In the genomic region with DNA sequence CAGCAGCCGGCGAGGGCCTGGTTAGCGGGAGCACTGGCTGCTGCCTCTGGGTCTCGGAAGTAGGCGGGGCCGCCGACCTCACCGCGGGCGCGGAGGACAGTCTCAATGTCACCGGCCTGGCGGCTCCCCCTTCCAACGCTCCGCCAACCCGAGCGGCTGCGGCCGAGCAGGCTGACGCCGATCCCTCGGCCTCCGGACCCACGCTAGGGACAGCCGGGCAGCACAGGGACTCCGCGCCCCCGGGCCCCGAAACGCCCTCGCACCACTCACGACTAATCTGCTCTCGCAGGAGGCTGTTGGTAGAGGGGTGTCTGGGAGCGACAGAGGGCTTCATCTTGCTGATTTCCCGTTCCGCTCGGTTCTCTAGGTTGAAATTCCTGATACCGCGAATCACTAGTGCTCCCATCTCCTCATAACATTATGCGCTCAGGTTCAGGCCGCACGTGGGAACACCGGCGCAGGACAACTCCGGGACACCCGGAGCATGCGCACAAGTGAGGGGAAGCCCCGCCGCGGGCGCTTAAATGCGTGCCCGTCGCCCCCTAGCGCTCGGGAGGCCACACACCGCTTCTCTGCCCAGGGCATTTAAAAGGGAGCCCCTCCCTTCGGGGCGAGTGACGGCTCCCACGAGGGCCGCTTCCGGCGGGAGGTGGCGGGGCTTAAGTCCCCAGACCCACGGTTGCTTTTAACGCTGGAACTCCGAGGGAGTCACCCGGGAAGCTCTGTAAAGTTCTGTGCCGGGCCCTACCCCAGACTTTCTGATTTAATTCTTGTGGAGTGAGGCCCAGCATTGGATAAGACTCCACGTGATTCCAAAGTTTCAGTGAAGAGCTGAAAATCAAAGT, we compare ENCODE assay signal across 8 cellular contexts. TPM values are rescaled to one million over a fixed set of nuclear protein-coding genes. Genes with fewer than 3 reads are reported as not detected.
A peak's percentile ranks its signal among the peaks of the same experiment; 100 is the strongest.
DNase-seq lines count a peak whose midpoint lies in the region; ATAC-seq lines count a peak whose summit lies in the region.

Gene NDUFAF4 (minus strand): TSS at position 496 of the 845 bp plus-strand sequence. CDS start 90 bp downstream, at position 406.

- no peaks in the 10 kb centered on the region for H3K27me3 ChIP-seq in mucosa of rectum (ENCODE audit: control insufficient read depth in 2 of 2, insufficient read depth in 2 of 2, low read length in 2 of 2)

- DNase-seq in DMS153 treated with DMSO at 0.1 percent for 48 hours (lab: John Stamatoyannopoulos, UW; ENCODE audit: unreplicated experiment) (peak; percentile 95), OCI-M1 (lab: John Stamatoyannopoulos, UW) (peak; percentile 98), activated T-cell treated with anti-CD3 and anti-CD28 coated beads for 4 hours (peak; percentile 94), epithelial cell of prostate (ENCODE audit: low read depth, low spot score) (peak; percentile 57)
- DNase-seq in stimulated activated CD8-positive, alpha-beta memory T cell treated with anti-CD3 and anti-CD28 coated beads, Interleukin-4, amount 100 ng/mL, for 48 hours, result peak; percentile 97

- peak within 1 kb of the TSS; percentile 98 to 99 (median 98) for H3K4me3 Mint-ChIP-seq in IgD-negative memory B cell

- peaks cover 9 to 26% of the 10 kb centered on the region in 2 donors for H3K36me3 ChIP-seq in mucosa of rectum (ENCODE audit: control insufficient read depth in 2 of 2, insufficient read depth in 2 of 2, low read length in 2 of 2)

- peaks cover 6% of the 10 kb centered on the region for H3K27me3 Mint-ChIP-seq in IgD-negative memory B cell

- peak; percentile 87 for ATAC-seq in GM21529 (IDR thresholded peaks at IDR 0.05; ENCODE audit: unreplicated experiment)

- H3K9me3 ChIP-seq in mucosa of rectum (ENCODE audit: control insufficient read depth in 2 of 2, low read length in 2 of 2), result no peaks in the 10 kb centered on the region

- H3K27ac Mint-ChIP-seq in IgD-negative memory B cell, result peak within 1 kb of the TSS; percentile 85 to 98 (median 98)

- H3K4me1 Mint-ChIP-seq in IgD-negative memory B cell, result peaks cover 20 to 36% (median 32%) of the 10 kb centered on the region in 3 donors

- H3K4me1 ChIP-seq in mucosa of rectum (ENCODE audit: control insufficient read depth in 2 of 2, insufficient read depth in 2 of 2, low read length in 2 of 2), result peaks cover 9 to 11% of the 10 kb centered on the region in 2 donors

- H3K27ac ChIP-seq in epithelial cell of prostate (peak within 1 kb of the TSS; percentile 70), mucosa of rectum (ENCODE audit: low read depth in 2 of 2, low read length in 2 of 2) (peak within 1 kb of the TSS; percentile 95 to 98)

- peaks cover 4% of the 10 kb centered on the region for H3K36me3 Mint-ChIP-seq in IgD-negative memory B cell

- H3K9ac ChIP-seq in mucosa of rectum (ENCODE audit: low read depth in 1 of 2, low read length in 2 of 2), result peak within 1 kb of the TSS; percentile 83 to 97

- peak within 1 kb of the TSS; percentile 95 to 99 for H3K4me3 ChIP-seq in mucosa of rectum (ENCODE audit: low read length in 2 of 2)

- H3K9me3 Mint-ChIP-seq in IgD-negative memory B cell, result no peaks in the 10 kb centered on the region

RNA-seq across cellular contexts. Expression of gene NDUFAF4, which starts in this region (rescaled TPM):
- polyA plus RNA-seq in IgD-negative memory B cell, result 134 TPM

Comparison
In these comparisons a context has a peak if more than half of its experiments do, and no peak if none do; other contexts are left out.
1. Peak in every context shown above with its lines: DNase-seq, ATAC-seq, H3K4me3 ChIP-seq and H3K27ac ChIP-seq.